Comparison of ENCODE assay signal across 17 cellular contexts in the genomic region with DNA sequence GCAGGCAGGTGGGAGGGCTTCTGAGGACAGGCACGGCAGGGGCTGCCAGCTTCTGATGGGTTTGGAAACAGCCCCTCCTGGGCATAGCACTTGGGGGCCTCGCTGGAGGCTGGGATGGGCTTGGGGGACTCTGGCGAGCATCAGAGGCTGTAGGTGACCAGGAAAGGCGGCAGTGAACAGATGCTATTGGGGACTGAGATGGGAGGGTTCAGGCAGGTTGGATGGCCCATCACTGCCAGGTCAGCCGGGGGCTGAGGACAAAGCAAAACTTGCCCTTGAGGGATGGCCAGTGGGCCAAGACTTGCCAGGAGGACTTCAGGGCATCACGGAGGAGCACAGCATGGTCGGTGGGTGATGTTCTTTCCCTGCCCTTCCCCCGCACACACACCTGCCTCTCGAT. TPM values are rescaled to one million over a fixed set of nuclear protein-coding genes. Genes with fewer than 3 reads are reported as not detected.
DNase-seq lines count a peak whose midpoint lies in the region; ATAC-seq and TF ChIP-seq lines count a peak whose summit lies in the region.
"Had no signal": no experiment of that assay in that cellular context is flagged by ENCODE, and none has a peak within 500 bp of the region (broad histone marks: within the 10 kb centered on the region; RNA-seq: fewer than 3 reads in every experiment).

No MANE protein-coding gene starts in this region.

- no peak overlapping the region for H3K4ac ChIP-seq in mesenchymal stem cell (ENCODE audit: low read depth in 1 of 2, low read length in 2 of 2)

- no peaks in the 10 kb centered on the region for H3K36me3 ChIP-seq in right atrium auricular region
- peaks cover 0 to 17% of the 10 kb centered on the region in 2 experiments for H3K36me3 ChIP-seq in mesenchymal stem cell (ENCODE audit: control insufficient read depth in 1 of 2, insufficient read depth in 2 of 2, low read depth in 1 of 2, low read length in 2 of 2)
- no peaks in the 10 kb centered on the region for H3K36me3 ChIP-seq in thyroid gland
- H3K36me3 ChIP-seq: MG63 had no signal

- ATAC-seq in Right ventricle myocardium inferior: no peak
- ATAC-seq in GM19035 (IDR thresholded peaks at IDR 0.05; ENCODE audit: unreplicated experiment): no peak
- ATAC-seq: A549, GM12878 had no signal

- intact Hi-C loops in Right ventricle myocardium inferior (cut with DNase I): no loop called here
- intact Hi-C loops in thyroid gland (cut with DNase I): no loop called here

- H3K18ac ChIP-seq in mesenchymal stem cell (ENCODE audit: low read depth in 1 of 2, low read length in 2 of 2): no peak overlapping the region

- H2AK5ac ChIP-seq in mesenchymal stem cell (ENCODE audit: low read length, severe bottlenecking): peak overlapping the region; percentile 74

- H3K4me1 ChIP-seq in right atrium auricular region (peaks cover 0 to 62% of the 10 kb centered on the region in 2 donors), mesenchymal stem cell (ENCODE audit: control insufficient read depth, insufficient read depth, low read depth, low read length) (peaks cover 44% of the 10 kb centered on the region), thyroid gland (peaks cover 44 to 48% of the 10 kb centered on the region in 2 donors)
- H3K4me1 ChIP-seq: A549 had no signal

- no peak overlapping the region for H2BK5ac ChIP-seq in mesenchymal stem cell (ENCODE audit: low read depth, low read length, poor library complexity, severe bottlenecking)

- TF ChIP-seq CTCF in right atrium auricular region (IDR thresholded peaks at IDR 0.05) (no peak), coronary artery (IDR thresholded peaks at IDR 0.05) (no peak), thyroid gland (IDR thresholded peaks at IDR 0.05) (no peak), GM13976 (IDR thresholded peaks at IDR 0.05; ENCODE audit: borderline replicate concordance, control extremely low read depth, extremely low read depth, insufficient read depth, missing control alignments) (no peak)

- no peak for TF ChIP-seq POLR2A in thyroid gland (IDR thresholded peaks at IDR 0.05)

- H3K9me3 ChIP-seq in right atrium auricular region (no peaks in the 10 kb centered on the region), mesenchymal stem cell (ENCODE audit: control insufficient read depth, low read length) (no peaks in the 10 kb centered on the region), thyroid gland (no peaks in the 10 kb centered on the region)
- H3K9me3 ChIP-seq: A549, MG63 had no signal

- H2BK15ac ChIP-seq in mesenchymal stem cell (ENCODE audit: low read depth, poor library complexity, severe bottlenecking): no peak overlapping the region

- WGBS in mesenchymal stem cell: 82% methylated on average over 8 of the region's 9 CpGs
- WGBS in thyroid gland, 2 donors: 82 to 90% methylated on average over 8 to 9 of the region's 9 CpGs

- H3K27ac ChIP-seq in right atrium auricular region (peak overlapping the region; percentile 48 to 62), coronary artery (peak overlapping the region; percentile 37 to 82), mesenchymal stem cell (ENCODE audit: low read length, poor library complexity, severe bottlenecking) (peak overlapping the region; percentile 4), thyroid gland (peak overlapping the region; percentile 94 to 99 (median 95))
- H3K27ac ChIP-seq: A549, PC-9 had no signal

- no peak overlapping the region for H3K14ac ChIP-seq in mesenchymal stem cell (ENCODE audit: low read length in 2 of 2)

- H3K4me3 ChIP-seq in right atrium auricular region (peak overlapping the region in 1 of 2 donors; percentile 9), coronary artery (peak overlapping the region; percentile 3), mesenchymal stem cell (ENCODE audit: insufficient read depth in 1 of 2, low read depth in 1 of 2, low read length in 2 of 2) (no peak overlapping the region), thyroid gland (replicated peaks in 1 of 3) (no peak overlapping the region)
- H3K4me3 ChIP-seq: A549, GM12878, MG63, PC-9 had no signal

- peak overlapping the region; percentile 0 for H3K4me2 ChIP-seq in mesenchymal stem cell (ENCODE audit: low read length, poor library complexity, severe bottlenecking)
- H3K4me2 ChIP-seq: A549, PC-9 had no signal

- no peak for DNase-seq in right atrium auricular region (ENCODE audit: low spot score)
- DNase-seq in Right ventricle myocardium inferior (ENCODE audit: missing footprints): no peak
- no peak for DNase-seq in coronary artery (ENCODE audit: low spot score)
- no peak for DNase-seq in mesenchymal stem cell
- DNase-seq in thyroid gland: no peak
- DNase-seq in activated CD4-positive, alpha-beta T cell treated with anti-CD3 and anti-CD28 coated beads for 48 hours: no peak
- no peak for DNase-seq in GM13976 (ENCODE audit: low spot score)
- DNase-seq: CD4-positive, CD25-positive, alpha-beta regulatory T cell; DMS79; MG63; NCI-H1105; NCI-H1694 treated with DMSO at 0.1 percent for 48 hours; NCI-H345 had no signal

- no peak overlapping the region for H3K23ac ChIP-seq in mesenchymal stem cell (ENCODE audit: low read length in 2 of 2)

- no peak overlapping the region for H4K91ac ChIP-seq in mesenchymal stem cell (ENCODE audit: low read length)

- H3K27me3 ChIP-seq in right atrium auricular region (no peaks in the 10 kb centered on the region), mesenchymal stem cell (ENCODE audit: control insufficient read depth in 1 of 2, insufficient read depth in 1 of 2, low read length in 2 of 2) (peaks cover 0 to 45% of the 10 kb centered on the region in 2 experiments), thyroid gland (no peaks in the 10 kb centered on the region)
- H3K27me3 ChIP-seq: MG63 had no signal

- no peak overlapping the region for H2AFZ ChIP-seq in mesenchymal stem cell (ENCODE audit: low read depth, low read length)
- H2AFZ ChIP-seq: PC-9 had no signal

- H2BK120ac ChIP-seq in mesenchymal stem cell (ENCODE audit: low read depth, low read length): no peak overlapping the region

- no peak overlapping the region for H3K9ac ChIP-seq in mesenchymal stem cell (ENCODE audit: low read length)

- no peak overlapping the region for H4K8ac ChIP-seq in mesenchymal stem cell (ENCODE audit: low read length)

- in situ Hi-C loops in GM13976 (cut with MboI; ENCODE audit: low sequenced_read_pairs, unreplicated experiment): no loop called here

- H3K79me1 ChIP-seq in mesenchymal stem cell (replicated peaks; ENCODE audit: low read length, poor library complexity, severe bottlenecking): no peaks in the 10 kb centered on the region

- no peak overlapping the region for H2BK12ac ChIP-seq in mesenchymal stem cell (ENCODE audit: low read length in 2 of 2)

RNA-seq across cellular contexts. Expression of gene AIF1L, which starts 6.7 kb away (rescaled TPM):
- total RNA-seq in right atrium auricular region (10 to 100 TPM; 15.4 to 27.3 TPM), Right ventricle myocardium inferior (22.2 TPM), thyroid gland (100 to 1,000 TPM in 1 of 4 donors, 10 to 100 TPM in 3; 43.0 to 114 (median 87.9) TPM)
- 0.06 TPM for polyA plus RNA-seq in mesenchymal stem cell (2013, experiment 1 of 2)
- polyA plus RNA-seq in mesenchymal stem cell (2013, experiment 2 of 2): 0.04 TPM
- polyA plus RNA-seq: CD4-positive, CD25-positive, alpha-beta regulatory T cell had no signal

RNA-seq across cellular contexts. Expression of gene NUP214, which starts 22.4 kb away (rescaled TPM):
- 10 to 100 TPM; 29.5 to 31.6 TPM for total RNA-seq in right atrium auricular region
- 20.8 TPM for total RNA-seq in Right ventricle myocardium inferior
- 18.3 TPM for polyA plus RNA-seq in mesenchymal stem cell (2013, experiment 1 of 2)
- polyA plus RNA-seq in mesenchymal stem cell (2013, experiment 2 of 2): 12.3 TPM
- 10 to 100 TPM; 27.3 to 59.2 (median 46.6) TPM for total RNA-seq in thyroid gland

Comparison
In these comparisons a context has a peak if more than half of its experiments do, and no peak if none do; other contexts are left out.
1. H3K27ac ChIP-seq: peak in every context shown above with its lines; median percentile 95 in thyroid gland; 60 in coronary artery; 55 in right atrium auricular region; 4 in mesenchymal stem cell.